ENCODE assay signal across 1 cellular context in genomic region chr17:6509295-6509771, GRCh38.
A peak's percentile ranks its signal among the peaks of the same experiment; 100 is the strongest.
TF ChIP-seq lines count a peak whose summit lies in the region.

No MANE protein-coding gene starts in this region.

TF ChIP-seq in H1, 55 proteins besides CTCF, POLR2A, EP300 and RAD21 (continued from another document):
- 0 out of 2 replicates have a peak, but pooled peaks have one; percentile 26 for TF ChIP-seq RBBP5 (IDR thresholded peaks at IDR 0.05; ENCODE audit: borderline replicate concordance, low read depth, low read length)
